In the genomic region with DNA sequence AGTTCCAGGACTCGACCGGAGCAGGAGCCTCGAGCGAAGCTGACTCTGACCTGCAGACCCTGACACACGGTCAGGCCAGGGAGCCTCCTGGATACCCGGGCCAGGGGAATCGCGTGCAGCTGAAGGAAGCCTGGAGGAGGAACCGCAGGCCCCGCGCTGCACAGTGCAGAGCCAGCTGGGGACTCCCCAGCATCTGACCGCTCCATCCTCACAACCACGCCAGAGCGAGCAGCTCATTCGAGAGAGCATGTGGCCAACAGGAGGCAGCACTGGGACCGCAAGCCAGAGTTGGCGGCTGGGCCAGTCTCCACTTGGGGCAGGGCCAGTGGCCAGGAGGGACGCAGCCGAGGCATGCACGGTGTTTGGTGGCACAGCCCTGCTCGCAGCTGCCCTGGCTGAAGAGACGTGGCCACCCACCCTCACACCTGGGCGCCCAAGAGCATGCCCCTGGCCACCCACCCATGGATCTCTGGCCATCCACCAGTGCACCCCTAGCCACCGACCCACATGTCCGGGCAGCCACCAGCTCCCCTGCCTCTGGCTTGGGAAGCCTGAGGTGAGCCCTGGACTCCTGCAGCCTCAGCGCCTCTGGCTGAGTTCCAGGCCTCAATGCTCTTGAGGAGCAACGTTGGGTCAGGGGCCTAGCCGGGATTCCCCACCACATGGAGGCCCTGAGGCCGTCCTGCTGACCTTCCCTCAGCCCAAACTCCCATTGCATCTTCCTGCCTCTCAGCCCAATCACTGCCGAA, we compare ENCODE assay signal across 13 cellular contexts.
DNase-seq lines count a peak whose midpoint lies in the region; ATAC-seq, FAIRE-seq and TF ChIP-seq lines count a peak whose summit lies in the region.
"Had no signal": no experiment of that assay in that cellular context is flagged by ENCODE, and none has a peak within 500 bp of the region (broad histone marks: within the 10 kb centered on the region; RNA-seq: fewer than 3 reads in every experiment).

No MANE protein-coding gene starts in this region.

- TF ChIP-seq POLR2A in H1 (IDR thresholded peaks at IDR 0.05; ENCODE audit: control extremely low read depth in 1 of 2, low read depth in 2 of 2, low read length in 2 of 2), result no peak

- no peak overlapping the region for H3K4ac ChIP-seq in H1 (replicated peaks; ENCODE audit: insufficient read length, low read depth, low read length)

- peaks cover 37% of the 10 kb centered on the region for H3K36me3 ChIP-seq in NT2/D1 (ENCODE audit: insufficient read depth, insufficient read length, low read length)
- peaks cover 0 to 18% (median 13%) of the 10 kb centered on the region in 4 experiments; a peak in 4 of 8 replicates for H3K36me3 ChIP-seq in H1 (ENCODE audit: control insufficient read depth in 2 of 4, insufficient read depth in 4 of 4, low read length in 3 of 4)

- H2BK12ac ChIP-seq in H1 (ENCODE audit: low read depth, low read length), result no peak overlapping the region

- H3K23ac ChIP-seq in H1 (ENCODE audit: insufficient read length), result no peak overlapping the region

- no peak overlapping the region for H3K27ac ChIP-seq in H1 (ENCODE audit: low read depth, low read length)

- no peak for FAIRE-seq in H1 (lab: Jason Lieb, UNC)

- no peak for TF ChIP-seq EP300 in H1 (IDR thresholded peaks at IDR 0.05; ENCODE audit: borderline replicate concordance in 1 of 2, low read depth in 2 of 2, low read length in 2 of 2)

- no peak overlapping the region for H3K4me3 Mint-ChIP-seq in type B pancreatic cell

- H3K27me3 ChIP-seq in NT2/D1 (ENCODE audit: insufficient read depth, insufficient read length) (no peaks in the 10 kb centered on the region), H1 (replicated peaks in 1 of 4; ENCODE audit: control insufficient read depth in 3 of 4, extremely low read depth in 1 of 4, insufficient read depth in 3 of 4, low read length in 3 of 4) (no peaks in the 10 kb centered on the region)

- H2BK20ac ChIP-seq in H1 (ENCODE audit: low read length), result 0 out of 2 replicates have a peak overlapping the region, but pooled peaks have one; percentile 13

- 0 out of 2 replicates have a peak, but pooled peaks cover 4% of the 10 kb centered on the region for H3K79me1 ChIP-seq in H1 (ENCODE audit: low read depth, low read length)

- no peak overlapping the region for H2BK5ac ChIP-seq in H1 (ENCODE audit: low read depth, low read length)

- peaks cover 30% of the 10 kb centered on the region for H3K4me1 ChIP-seq in NT2/D1 (ENCODE audit: insufficient read depth, insufficient read length)
- peaks cover 0 to 6% (median under 1%) of the 10 kb centered on the region in 4 experiments; a peak in 1 of 7 replicates for H3K4me1 ChIP-seq in H1 (replicated peaks in 1 of 4; ENCODE audit: control insufficient read depth in 3 of 4, insufficient read depth in 4 of 4, low read length in 3 of 4)

- H2BK15ac ChIP-seq in H1 (ENCODE audit: low read length), result no peak overlapping the region

- H3K23me2 ChIP-seq in H1 (ENCODE audit: low read depth, low read length), result no peaks in the 10 kb centered on the region

- H3K4me3 ChIP-seq in NT2/D1 (ENCODE audit: insufficient read length, low read depth) (no peak overlapping the region), H1 (ENCODE audit: extremely low read depth in 1 of 4, insufficient read depth in 2 of 4, low read depth in 3 of 4, low read length in 4 of 4) (no peak overlapping the region)

- no peak overlapping the region for H3K18ac ChIP-seq in H1 (ENCODE audit: extremely low read depth, low read length)

- no peak overlapping the region for H4K8ac ChIP-seq in H1 (ENCODE audit: extremely low read depth, insufficient read depth, low read length)

- no peak overlapping the region for H4K91ac ChIP-seq in H1 (replicated peaks; ENCODE audit: insufficient read length, low read length)

- H3K79me2 ChIP-seq in H1 (ENCODE audit: control insufficient read depth in 1 of 2, insufficient read depth in 2 of 2, low read length in 2 of 2), result no peaks in the 10 kb centered on the region

- H3K56ac ChIP-seq in H1 (replicated peaks; ENCODE audit: insufficient read length, low read depth, low read length), result no peak overlapping the region

- H4K5ac ChIP-seq in H1 (ENCODE audit: insufficient read length, low read depth, low read length), result no peak overlapping the region

- H3K27ac Mint-ChIP-seq in type B pancreatic cell, result no peak overlapping the region

- H3K27me3 Mint-ChIP-seq in type B pancreatic cell, result no peaks in the 10 kb centered on the region

- peak; percentile 10 for DNase-seq in stimulated activated CD4-positive, alpha-beta T cell treated with anti-CD3 and anti-CD28 coated beads, Interleukin-15, amount 100 ng/mL, for 24 hours
- no peak for DNase-seq in stimulated activated CD4-positive, alpha-beta T cell treated with anti-CD3 and anti-CD28 coated beads, Interleukin-4, amount 100 ng/mL, for 24 hours
- DNase-seq in NT2/D1 (ENCODE audit: low read depth, low spot score), result peak; percentile 23
- peak in 1 of 2 experiments; percentile 79 for DNase-seq in H1 (ENCODE audit: low read depth in 1 of 2, low spot score in 2 of 2)
- no peak for DNase-seq in type B pancreatic cell (ENCODE audit: extremely low spot score, unreplicated experiment)
- DNase-seq in H4 (ENCODE audit: low spot score), result no peak
- no peak for DNase-seq in mucosa of gallbladder (ENCODE audit: low spot score)
- DNase-seq: activated gamma-delta T cell treated with Interleukin-2 at 50 U/mL for 16 hours; DMS 273 treated with DMSO at 0.1 percent for 48 hours; effector memory CD4-positive, alpha-beta T cell; NCI-H146; NCI-H526 had no signal

- peaks cover 0 to 21% of the 10 kb centered on the region in 2 experiments for H4K20me1 ChIP-seq in H1 (replicated peaks in 1 of 2; ENCODE audit: control insufficient read depth in 1 of 2, insufficient read depth in 2 of 2, low read length in 2 of 2)

- H3K9me3 ChIP-seq in NT2/D1 (ENCODE audit: insufficient read depth, low read length), result peaks cover 15% of the 10 kb centered on the region
- peaks cover 13 to 20% of the 10 kb centered on the region in 2 experiments for H3K9me3 ChIP-seq in H1 (ENCODE audit: insufficient read depth in 2 of 2, low read depth in 1 of 2, low read length in 1 of 2)

- no peak overlapping the region for H2AFZ ChIP-seq in H1 (ENCODE audit: low read length)

- H3K4me2 ChIP-seq in H1 (ENCODE audit: insufficient read depth in 1 of 2, low read depth in 2 of 2, low read length in 2 of 2), result no peak overlapping the region

- peaks cover 4% of the 10 kb centered on the region for H3K4me1 Mint-ChIP-seq in type B pancreatic cell (ENCODE audit: unreplicated experiment)

- H3K9me3 Mint-ChIP-seq in type B pancreatic cell, result no peaks in the 10 kb centered on the region

- H3K36me3 Mint-ChIP-seq in type B pancreatic cell, result peaks cover 5% of the 10 kb centered on the region

- no peak for ATAC-seq in HG03159 (IDR thresholded peaks at IDR 0.05; ENCODE audit: unreplicated experiment)

- CTCF ChIA-PET in H1 (lab: Charles Lee; ENCODE audit: partially characterized antibody), result interaction anchor here (0.7 to 5.6 kb wide), 42 partner anchors 9 to 409 kb away, joined by 3 to 49 read pairs (median 4); no protein-coding TSS in a partner anchor

- H3K9ac ChIP-seq in NT2/D1 (ENCODE audit: insufficient read length, low read depth) (peak overlapping the region; percentile 8), H1 (replicated peaks in 1 of 4; ENCODE audit: extremely low read depth in 1 of 4, low read depth in 3 of 4, low read length in 3 of 4) (no peak overlapping the region)

- peak in 2 of 3 experiments; percentile 72 to 80; a peak in 3 of 4 replicates for TF ChIP-seq CTCF in H1 (IDR thresholded peaks at IDR 0.05; ENCODE audit: control extremely low read depth in 1 of 3, insufficient read depth in 1 of 3, low read depth in 1 of 3, low read length in 3 of 3)
- peak; percentile 15 for TF ChIP-seq CTCF in type B pancreatic cell (conservative IDR thresholded peaks at IDR 0.05)

- H2AK5ac ChIP-seq in H1 (ENCODE audit: low read depth, low read length), result no peak overlapping the region

- TF ChIP-seq RAD21 in H1 (IDR thresholded peaks at IDR 0.05 in 1 of 2, conservative IDR thresholded peaks at IDR 0.05 in 1 of 2; ENCODE audit: low read depth in 2 of 2, low read length in 2 of 2), result peak; percentile 48 to 64

- WGBS in H1 (ENCODE audit: extremely low coverage in 1 of 2, insufficient coverage in 1 of 2, insufficient read length in 1 of 2, insufficient replicate concordance in 2 of 2, low coverage in 1 of 2, low lambda C conversion rate in 2 of 2, missing lambda C conversion rate in 1 of 2), 2 experiments, result 88% methylated on average over 30 of the region's 30 CpGs; no CpG with 5 or more reads in 1 of the 2 experiments

- POLR2A ChIA-PET in H1 (lab: Charles Lee; ENCODE audit: partially characterized antibody), result interaction anchor here (0.8 kb wide), 1 partner anchor 36 kb away, joined by 3 read pairs; no protein-coding TSS in a partner anchor

- no peak overlapping the region for H3K14ac ChIP-seq in H1 (ENCODE audit: insufficient read length)

- no peak overlapping the region for H2BK120ac ChIP-seq in H1 (replicated peaks; ENCODE audit: low read depth, low read length)

TF ChIP-seq in H1, 55 proteins besides CTCF, POLR2A, EP300 and RAD21:
- TF ChIP-seq GABPA (IDR thresholded peaks at IDR 0.05; ENCODE audit: borderline replicate concordance, insufficient read depth, low read length), result peak; percentile 80; the same call in 1 of the 2 replicates
- no peak for TF ChIP-seq SAP30 (IDR thresholded peaks at IDR 0.05; ENCODE audit: insufficient read depth, insufficient replicate concordance, low read length)
- TF ChIP-seq EGR1 (IDR thresholded peaks at IDR 0.05; ENCODE audit: borderline replicate concordance, low read depth, low read length), result no peak
- TF ChIP-seq, protein P1, sequence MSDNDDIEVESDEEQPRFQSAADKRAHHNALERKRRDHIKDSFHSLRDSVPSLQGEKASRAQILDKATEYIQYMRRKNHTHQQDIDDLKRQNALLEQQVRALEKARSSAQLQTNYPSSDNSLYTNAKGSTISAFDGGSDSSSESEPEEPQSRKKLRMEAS (IDR thresholded peaks at IDR 0.05), result peak; percentile 42; the same call in 1 of the 2 replicates
- no peak for TF ChIP-seq MAFK (IDR thresholded peaks at IDR 0.05; ENCODE audit: low read depth, low read length)

Comparison
In these comparisons a context has a peak if more than half of its experiments do, and no peak if none do; other contexts are left out.
1. DNase-seq: peak in stimulated activated CD4-positive, alpha-beta T cell treated with anti-CD3 and anti-CD28 coated beads, Interleukin-15, amount 100 ng/mL, for 24 hours (single experiment) and NT2/D1 (single experiment); none in stimulated activated CD4-positive, alpha-beta T cell treated with anti-CD3 and anti-CD28 coated beads, Interleukin-4, amount 100 ng/mL, for 24 hours (single experiment), type B pancreatic cell (single experiment), H4 (single experiment) and mucosa of gallbladder (single experiment).